Comparison of ENCODE assay signal across 9 cellular contexts in the genomic region with DNA sequence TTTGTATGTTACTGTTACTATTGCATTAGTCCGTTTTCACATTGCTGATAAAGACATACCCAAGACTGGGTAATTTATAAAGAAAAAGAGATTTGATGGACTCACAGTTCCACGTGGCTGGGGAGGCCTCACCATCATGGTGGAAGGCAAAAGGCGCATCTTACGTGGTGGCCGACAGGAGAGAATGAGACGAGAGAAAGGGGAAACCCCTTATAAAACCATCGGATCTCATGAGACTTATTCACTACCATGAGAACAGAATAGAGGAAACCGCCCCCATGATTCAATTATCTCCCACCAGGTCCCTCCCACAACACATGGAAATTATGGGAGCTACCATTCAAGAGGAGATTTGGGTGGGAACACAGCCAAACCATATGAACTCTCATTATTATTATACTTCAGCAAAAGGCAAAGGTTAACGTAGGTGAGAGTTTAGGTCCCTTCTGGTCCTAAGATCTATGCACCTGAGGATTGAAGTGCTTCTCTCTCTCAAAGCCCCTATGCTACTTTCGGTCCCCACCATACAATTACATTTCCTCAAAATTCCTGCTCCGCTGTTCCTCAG. TPM values are rescaled to one million over a fixed set of nuclear protein-coding genes. Genes with fewer than 3 reads are reported as not detected.
DNase-seq lines count a peak whose midpoint lies in the region; ATAC-seq and TF ChIP-seq lines count a peak whose summit lies in the region.
"Not testable (repeated sequence)": the region's sequence is repeated elsewhere in the genome, so short reads cannot be mapped to it uniquely, and the experiment has no call there.
"Had no signal": no experiment of that assay in that cellular context is flagged by ENCODE, and none has a peak within 500 bp of the region (broad histone marks: within the 10 kb centered on the region; RNA-seq: fewer than 3 reads in every experiment).

No MANE protein-coding gene starts in this region.

- not testable (repeated sequence) for H3K27me3 Mint-ChIP-seq in CD4-positive, alpha-beta T cell; activated T-cell treated with anti-CD3 and anti-CD28 coated beads, Interleukin-2, amount 50 U/mL, for 24 hours; activated naive CD8-positive, alpha-beta T cell treated with anti-CD3 and anti-CD28 coated beads for 36 hours; neural crest cell (ENCODE audit: low read depth)

- H3K4me3 ChIP-seq in OCI-LY3 (ENCODE audit: low read length): peak overlapping the region; percentile 32

- POLR2A ChIA-PET in CD4-positive, alpha-beta T cell (lab: Charles Lee): not testable (repeated sequence)

- H3K36me3 Mint-ChIP-seq in CD4-positive, alpha-beta T cell (ENCODE audit: low read depth); activated T-cell treated with anti-CD3 and anti-CD28 coated beads, Interleukin-2, amount 50 U/mL, for 24 hours (ENCODE audit: low read depth); activated naive CD8-positive, alpha-beta T cell treated with anti-CD3 and anti-CD28 coated beads for 36 hours; neural crest cell (ENCODE audit: low read depth): not testable (repeated sequence)

- CTCF ChIA-PET in CD4-positive, alpha-beta T cell (lab: Charles Lee): interaction anchor here (1.3 kb wide), 1 partner anchor 9 kb away, joined by 3 read pairs; no protein-coding TSS in a partner anchor

- not testable (repeated sequence) for DNase-seq in CD4-positive, alpha-beta T cell; activated T-cell treated with anti-CD3 and anti-CD28 coated beads, Interleukin-2, amount 50 U/mL, for 24 hours; activated naive CD8-positive, alpha-beta T cell treated with anti-CD3 and anti-CD28 coated beads for 36 hours; neural crest cell (ENCODE audit: low read depth, low spot score)
- DNase-seq in activated CD4-positive, alpha-beta T cell treated with anti-CD3 and anti-CD28 coated beads for 48 hours: peak; percentile 28
- DNase-seq in caudate nucleus (lab: John Stamatoyannopoulos, UW): peak in 10 of 61 donors; percentile 12 to 60 (median 26)
- peak; percentile 23 for DNase-seq in stimulated activated CD4-positive, alpha-beta T cell treated with anti-CD3 and anti-CD28 coated beads, Interleukin-4, amount 100 ng/mL, for 24 hours

- not testable (repeated sequence) for H3K27ac ChIP-seq in CD4-positive, alpha-beta T cell (ENCODE audit: low read depth, low read length); OCI-LY3 (ENCODE audit: low read length)
- H3K27ac ChIP-seq in caudate nucleus (ENCODE audit: low read depth, low read length): peak overlapping the region; percentile 58

- H3K79me2 ChIP-seq in OCI-LY3 (ENCODE audit: low read length): peaks cover 26% of the 10 kb centered on the region

- not testable (repeated sequence) for H3K9ac ChIP-seq in OCI-LY3 (ENCODE audit: low read length)

- peaks cover 19% of the 10 kb centered on the region for H3K4me1 Mint-ChIP-seq in CD4-positive, alpha-beta T cell (ENCODE audit: low read depth)
- peaks cover 38% of the 10 kb centered on the region for H3K4me1 Mint-ChIP-seq in activated T-cell treated with anti-CD3 and anti-CD28 coated beads, Interleukin-2, amount 50 U/mL, for 24 hours (ENCODE audit: low read depth)
- H3K4me1 Mint-ChIP-seq in activated naive CD8-positive, alpha-beta T cell treated with anti-CD3 and anti-CD28 coated beads for 36 hours: peaks cover 24% of the 10 kb centered on the region
- peaks cover 23% of the 10 kb centered on the region for H3K4me1 Mint-ChIP-seq in neural crest cell

- intact Hi-C loops in CD4-positive, alpha-beta T cell (cut with DNase I, micrococcal nuclease): not testable (repeated sequence)

- ATAC-seq in CD4-positive, alpha-beta T cell (ENCODE audit: poor library complexity): not testable (repeated sequence)

- H3K4me3 Mint-ChIP-seq in CD4-positive, alpha-beta T cell: peak overlapping the region; percentile 66
- H3K4me3 Mint-ChIP-seq in activated T-cell treated with anti-CD3 and anti-CD28 coated beads, Interleukin-2, amount 50 U/mL, for 24 hours; activated naive CD8-positive, alpha-beta T cell treated with anti-CD3 and anti-CD28 coated beads for 36 hours: not testable (repeated sequence)
- peak overlapping the region; percentile 66 for H3K4me3 Mint-ChIP-seq in neural crest cell

- not testable (repeated sequence) for H3K27ac Mint-ChIP-seq in CD4-positive, alpha-beta T cell; neural crest cell (ENCODE audit: unreplicated experiment)
- peak overlapping the region; percentile 75 for H3K27ac Mint-ChIP-seq in activated T-cell treated with anti-CD3 and anti-CD28 coated beads, Interleukin-2, amount 50 U/mL, for 24 hours
- peak overlapping the region; percentile 13 for H3K27ac Mint-ChIP-seq in activated naive CD8-positive, alpha-beta T cell treated with anti-CD3 and anti-CD28 coated beads for 36 hours

- not testable (repeated sequence) for H2AFZ ChIP-seq in OCI-LY3 (ENCODE audit: low read depth, low read length)

- not testable (repeated sequence) for H4K20me1 ChIP-seq in OCI-LY3 (ENCODE audit: insufficient read depth, low read length)

- not testable (repeated sequence) for H3K27me3 ChIP-seq in CD4-positive, alpha-beta T cell (ENCODE audit: control insufficient read depth, insufficient read depth, low read length)
- H3K27me3 ChIP-seq in OCI-LY3 (ENCODE audit: low read depth, low read length): peaks cover 23% of the 10 kb centered on the region

- H3K9me3 Mint-ChIP-seq in CD4-positive, alpha-beta T cell; activated T-cell treated with anti-CD3 and anti-CD28 coated beads, Interleukin-2, amount 50 U/mL, for 24 hours; activated naive CD8-positive, alpha-beta T cell treated with anti-CD3 and anti-CD28 coated beads for 36 hours; neural crest cell: not testable (repeated sequence)

- H3K4me2 ChIP-seq in OCI-LY3 (ENCODE audit: low read length): peak overlapping the region; percentile 64

- TF ChIP-seq CTCF in CD4-positive, alpha-beta T cell (IDR thresholded peaks at IDR 0.05); OCI-LY3 (IDR thresholded peaks at IDR 0.05; ENCODE audit: low read depth, low read length); neural crest cell (conservative IDR thresholded peaks at IDR 0.05): not testable (repeated sequence)

- not testable (repeated sequence) for H3K36me3 ChIP-seq in OCI-LY3 (replicated peaks; ENCODE audit: low read depth, low read length)

- H3K9me3 ChIP-seq in CD4-positive, alpha-beta T cell (ENCODE audit: control insufficient read depth, low read length); OCI-LY3 (ENCODE audit: insufficient read depth, low read length): not testable (repeated sequence)

- peaks cover 41% of the 10 kb centered on the region for H3K4me1 ChIP-seq in OCI-LY3 (ENCODE audit: low read length)

RNA-seq across cellular contexts. Expression of a gene that starts 2.5 kb away (rescaled TPM):
- 10 to 100 TPM; 17.5 to 17.7 TPM for total RNA-seq in CD4-positive, alpha-beta T cell
- 10 to 100 TPM; 38.8 to 41.8 TPM for total RNA-seq in activated naive CD8-positive, alpha-beta T cell treated with anti-CD3 and anti-CD28 coated beads for 36 hours
- 32.0 and 34.7 TPM in 2 replicates for total RNA-seq in neural crest cell

RNA-seq across cellular contexts. Expression of a gene that starts 31.6 kb away (rescaled TPM):
- 1 to 10 TPM in 1 of 2 experiments, under 1 TPM in 1; 0.56 to 1.0 TPM for total RNA-seq in CD4-positive, alpha-beta T cell
- total RNA-seq in activated naive CD8-positive, alpha-beta T cell treated with anti-CD3 and anti-CD28 coated beads for 36 hours: not detected
- total RNA-seq in neural crest cell: 0.93 and 1.3 TPM in 2 replicates
- total RNA-seq: B cell had no signal
